20 cellular contexts compared by ENCODE assay signal in genomic region chr16:10601444-10602401, GRCh38. TPM values are rescaled to one million over a fixed set of nuclear protein-coding genes. Genes with fewer than 3 reads are reported as not detected.
DNase-seq lines count a peak whose midpoint lies in the region; ATAC-seq and TF ChIP-seq lines count a peak whose summit lies in the region.
"Had no signal": no experiment of that assay in that cellular context is flagged by ENCODE, and none has a peak within 500 bp of the region (broad histone marks: within the 10 kb centered on the region; RNA-seq: fewer than 3 reads in every experiment).

No MANE protein-coding gene starts in this region.

- intact Hi-C loops in heart left ventricle (cut with DNase I): no loop called here

- no peak for TF ChIP-seq POLR2A in heart left ventricle (IDR thresholded peaks at IDR 0.05)

- ATAC-seq in SK-N-SH treated with all-trans-retinoic acid at 6 μM for 48 hours (peak; percentile 59), heart left ventricle (peak; percentile 71 to 88 (median 84)), GM18520 (IDR thresholded peaks at IDR 0.05; ENCODE audit: unreplicated experiment) (no peak)
- ATAC-seq: activated naive CD8-positive, alpha-beta T cell treated with anti-CD3 and anti-CD28 coated beads, Interleukin-2, amount 50 U/mL, for 24 hours had no signal

- DNase-seq in ELF-1 (ENCODE audit: low read depth, low spot score): peak; percentile 88
- peak in 4 of 5 donors; percentile 42 to 78 (median 74) for DNase-seq in heart left ventricle
- DNase-seq in mesothelial cell of epicardium (ENCODE audit: low spot score in 2 of 2, unreplicated experiment in 2 of 2): no peak
- DNase-seq in GM19240 (ENCODE audit: insufficient read length, low spot score): no peak
- no peak for DNase-seq in mesenteric fat pad (ENCODE audit: low spot score)
- no peak for DNase-seq in hepatic stellate cell (ENCODE audit: low spot score)
- DNase-seq: activated CD4-positive, alpha-beta T cell treated with anti-CD3 and anti-CD28 coated beads, Interleukin-2, amount 50 U/mL, for 4 hours; activated naive CD8-positive, alpha-beta T cell treated with anti-CD3 and anti-CD28 coated beads, Interleukin-2, amount 50 U/mL, for 24 hours; activated T-cell treated with anti-CD3 and anti-CD28 coated beads, Interleukin-2, amount 50 U/mL, for 48 hours; glutamatergic neuron; H9; NCI-H146; NCI-H748 treated with DMSO at 0.1 percent for 48 hours; nucleus accumbens; stimulated activated naive CD4-positive, alpha-beta T cell had no signal

- H3K4me3 ChIP-seq in heart left ventricle: no peak overlapping the region
- H3K4me3 ChIP-seq: smooth muscle cell had no signal

- H3K4me3 Mint-ChIP-seq in mesothelial cell of epicardium: no peak overlapping the region
- H3K4me3 Mint-ChIP-seq: activated naive CD8-positive, alpha-beta T cell treated with anti-CD3 and anti-CD28 coated beads, Interleukin-2, amount 50 U/mL, for 24 hours; central memory CD8-positive, alpha-beta T cell; H9; T-helper 2 cell treated with Interferon-gamma antibody and Interleukin-4, amounts not matched to agents 5 μg/mL and 100 μg/mL, for 36 hours had no signal

- H3K4me1 Mint-ChIP-seq in mesothelial cell of epicardium: peaks cover 22% of the 10 kb centered on the region
- H3K4me1 Mint-ChIP-seq: central memory CD8-positive, alpha-beta T cell had no signal

- peak overlapping the region in 9 of 12 donors; percentile 9 to 64 (median 31) for H3K27ac ChIP-seq in heart left ventricle

- no peaks in the 10 kb centered on the region for H3K9me3 ChIP-seq in heart left ventricle

- H3K4me1 ChIP-seq in heart left ventricle: peaks cover 0 to 42% (median 21%) of the 10 kb centered on the region in 12 donors

- 34 to 42% (median 38%) methylated on average over 12 to 13 of the region's 13 CpGs for WGBS in heart left ventricle, 4 donors

- no peak for TF ChIP-seq CTCF in heart left ventricle (IDR thresholded peaks at IDR 0.05)
- no peak for TF ChIP-seq CTCF in mesothelial cell of epicardium (IDR thresholded peaks at IDR 0.05; ENCODE audit: unreplicated experiment)

- H3K27me3 Mint-ChIP-seq in mesothelial cell of epicardium (ENCODE audit: low read depth): no peaks in the 10 kb centered on the region

- peaks cover 3% of the 10 kb centered on the region for H3K9me3 Mint-ChIP-seq in mesothelial cell of epicardium
- H3K9me3 Mint-ChIP-seq: activated naive CD8-positive, alpha-beta T cell treated with anti-CD3 and anti-CD28 coated beads, Interleukin-2, amount 50 U/mL, for 24 hours; central memory CD8-positive, alpha-beta T cell; H9; T-helper 2 cell treated with Interferon-gamma antibody and Interleukin-4, amounts not matched to agents 5 μg/mL and 100 μg/mL, for 36 hours had no signal

- H3K36me3 Mint-ChIP-seq in mesothelial cell of epicardium: no peaks in the 10 kb centered on the region

- no peaks in the 10 kb centered on the region for H3K36me3 ChIP-seq in heart left ventricle

- peak overlapping the region; percentile 83 for H3K27ac Mint-ChIP-seq in mesothelial cell of epicardium
- H3K27ac Mint-ChIP-seq: activated naive CD8-positive, alpha-beta T cell treated with anti-CD3 and anti-CD28 coated beads, Interleukin-2, amount 50 U/mL, for 24 hours; H9; T-helper 2 cell treated with Interferon-gamma antibody and Interleukin-4, amounts not matched to agents 5 μg/mL and 100 μg/mL, for 36 hours had no signal

- H3K27me3 ChIP-seq in heart left ventricle: no peaks in the 10 kb centered on the region

TF ChIP-seq in SK-N-SH treated with all-trans-retinoic acid at 6 μM for 48 hours, 23 proteins besides CTCF, POLR2A, EP300 and RAD21:
- TF ChIP-seq PPARA (CRISPR knock-in tag; IDR thresholded peaks at IDR 0.05; ENCODE audit: borderline replicate concordance) (no peak), ISL1 (CRISPR knock-in tag; IDR thresholded peaks at IDR 0.05) (0 out of 2 replicates have a peak, but pooled peaks have one; percentile 8)

RNA-seq across cellular contexts. Expression of gene EMP2, which starts 21.3 kb away (rescaled TPM):
- total RNA-seq in heart left ventricle (100 to 1,000 TPM in 1 of 9 donors, 10 to 100 TPM in 8; 37.8 to 103 (median 64.8) TPM), mesothelial cell of epicardium (50.7 to 53.8 TPM (median 51.0 TPM) in 3 replicates), mesenteric fat pad (68.1 TPM)
- polyA plus RNA-seq in heart left ventricle: 10 to 100 TPM; 34.5 to 47.2 TPM

Comparison
In these comparisons a context has a peak if more than half of its experiments do, and no peak if none do; other contexts are left out.
1. DNase-seq: peak in ELF-1 (single experiment) and heart left ventricle (4 of 5); none in mesothelial cell of epicardium (0 of 2), GM19240 (single experiment), mesenteric fat pad (single experiment) and hepatic stellate cell (single experiment).